26 cellular contexts compared by ENCODE assay signal in the genomic region with DNA sequence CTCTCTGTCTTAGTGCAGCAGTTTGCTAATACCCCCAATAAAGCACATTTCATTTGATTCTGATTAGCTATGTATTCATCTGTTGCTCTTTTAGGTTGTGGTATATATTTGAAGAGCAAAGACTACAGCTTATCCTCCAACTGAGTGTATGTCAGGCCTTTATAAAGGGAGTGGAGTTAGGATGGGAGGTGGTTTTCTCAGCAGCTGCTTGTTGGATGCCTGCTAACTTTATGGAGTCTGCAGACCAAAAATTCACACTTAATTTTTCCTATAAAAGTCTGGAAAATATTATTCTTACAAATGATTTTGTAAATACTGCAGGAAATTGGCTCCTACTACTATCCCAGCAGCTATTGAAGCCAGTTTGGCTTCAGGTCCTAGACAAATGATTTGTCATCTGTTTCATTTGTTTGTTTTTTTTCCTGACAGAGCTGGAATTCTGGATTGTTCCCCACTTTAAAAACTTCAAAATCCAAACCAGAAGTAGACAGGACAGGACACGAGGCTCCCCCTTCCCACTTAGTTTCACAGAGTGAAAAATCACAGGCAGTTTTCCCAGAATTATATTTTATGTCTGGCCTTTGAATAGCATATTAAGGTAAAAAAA.
DNase-seq lines count a peak whose midpoint lies in the region; ATAC-seq and TF ChIP-seq lines count a peak whose summit lies in the region.
"Had no signal": no experiment of that assay in that cellular context is flagged by ENCODE, and none has a peak within 500 bp of the region (broad histone marks: within the 10 kb centered on the region; RNA-seq: fewer than 3 reads in every experiment).

No MANE protein-coding gene starts in this region.

- 28 to 40% methylated on average over 1 of the region's 1 CpG for WGBS in gastroesophageal sphincter (ENCODE audit: low coverage in 1 of 2), 2 donors
- WGBS in neuronal stem cell (ENCODE audit: extremely low coverage in 2 of 2, insufficient read length in 2 of 2, insufficient replicate concordance in 1 of 2), 2 donors: no CpG with 5 or more reads among the region's 1 CpG

- H3K27me3 ChIP-seq in Karpas-422 (ENCODE audit: low read length) (no peaks in the 10 kb centered on the region), gastroesophageal sphincter (no peaks in the 10 kb centered on the region), neuronal stem cell (ENCODE audit: control insufficient read depth in 3 of 3, insufficient read depth in 3 of 3, low read depth in 1 of 3, low read length in 3 of 3) (no peaks in the 10 kb centered on the region)
- H3K27me3 ChIP-seq: BE2C, MG63 had no signal

- H3K4me2 ChIP-seq in Karpas-422 (ENCODE audit: low read depth, low read length, poor library complexity, severe bottlenecking): no peak overlapping the region
- H3K4me2 ChIP-seq in neuronal stem cell (ENCODE audit: insufficient read depth, low read length, poor library complexity, severe bottlenecking): no peak overlapping the region
- H3K4me2 ChIP-seq: GM23338 had no signal

- no peak overlapping the region for H2BK5ac ChIP-seq in neuronal stem cell (ENCODE audit: low read length)

- no peak overlapping the region for H3K14ac ChIP-seq in neuronal stem cell (ENCODE audit: low read length)

- no peak overlapping the region for H3K23ac ChIP-seq in neuronal stem cell (ENCODE audit: low read depth, low read length, poor library complexity)

- no peak overlapping the region for H3K4ac ChIP-seq in neuronal stem cell (ENCODE audit: low read length)

- H3K36me3 Mint-ChIP-seq in chondrocyte (ENCODE audit: low read depth): peaks cover 7% of the 10 kb centered on the region
- H3K36me3 Mint-ChIP-seq: CD14-positive monocyte had no signal

- H3K36me3 ChIP-seq in Karpas-422 (ENCODE audit: insufficient read depth, low read length): peaks cover 54% of the 10 kb centered on the region
- peaks cover 0 to 4% of the 10 kb centered on the region in 2 donors for H3K36me3 ChIP-seq in gastroesophageal sphincter
- H3K36me3 ChIP-seq in neuronal stem cell (replicated peaks in 1 of 2; ENCODE audit: control insufficient read depth in 2 of 2, insufficient read depth in 2 of 2, low read length in 2 of 2): no peaks in the 10 kb centered on the region
- H3K36me3 ChIP-seq: BE2C, HAP-1, MG63 had no signal

- H3K9me3 ChIP-seq in Karpas-422 (ENCODE audit: low read length) (no peaks in the 10 kb centered on the region), gastroesophageal sphincter (peaks cover 0 to 4% (median 0%) of the 10 kb centered on the region in 3 donors), neuronal stem cell (replicated peaks in 1 of 2; ENCODE audit: control insufficient read depth in 2 of 2, insufficient read depth in 1 of 2, low read depth in 1 of 2, low read length in 2 of 2) (no peaks in the 10 kb centered on the region)
- H3K9me3 ChIP-seq: BE2C, HAP-1, MG63 had no signal

- H4K91ac ChIP-seq in neuronal stem cell (ENCODE audit: low read depth, low read length, poor library complexity): no peak overlapping the region

- ATAC-seq in gastroesophageal sphincter (peak; percentile 44), left ventricle myocardium superior (peak; percentile 76), sciatic nerve (peak; percentile 57), GM18502 (IDR thresholded peaks at IDR 0.05; ENCODE audit: poor library complexity, unreplicated experiment) (no peak)
- ATAC-seq: GM23338 had no signal

- no peak overlapping the region for H2BK15ac ChIP-seq in neuronal stem cell (ENCODE audit: low read length)

- TF ChIP-seq EP300 in gastroesophageal sphincter (IDR thresholded peaks at IDR 0.05): no peak

- peaks cover 11% of the 10 kb centered on the region for H3K9me3 Mint-ChIP-seq in chondrocyte (ENCODE audit: low read depth)
- H3K9me3 Mint-ChIP-seq: GM23338, HFFc6 had no signal

- no peak overlapping the region for H3K4me3 Mint-ChIP-seq in chondrocyte (ENCODE audit: unreplicated experiment)
- H3K4me3 Mint-ChIP-seq: CD14-positive monocyte, GM23338, HFFc6 had no signal

- TF ChIP-seq POLR2A in gastroesophageal sphincter (IDR thresholded peaks at IDR 0.05): no peak

- peaks cover 3% of the 10 kb centered on the region for H3K4me1 Mint-ChIP-seq in chondrocyte (ENCODE audit: low read depth)
- H3K4me1 Mint-ChIP-seq: CD14-positive monocyte, GM23338 had no signal

- intact Hi-C loops in left ventricle myocardium superior (cut with micrococcal nuclease) (no loop called here), sciatic nerve (cut with DNase I) (no loop called here)

- no peak overlapping the region for H3K27ac Mint-ChIP-seq in chondrocyte (ENCODE audit: unreplicated experiment)
- H3K27ac Mint-ChIP-seq: CD14-positive monocyte, GM23338, HFFc6 had no signal

- H4K20me1 ChIP-seq in Karpas-422 (ENCODE audit: insufficient read depth, low read depth, low read length): no peaks in the 10 kb centered on the region

- DNase-seq in Karpas-422 (no peak), left ventricle myocardium superior (no peak), sciatic nerve (ENCODE audit: low spot score) (no peak), DMS153 treated with DMSO at 0.1 percent for 48 hours (lab: John Stamatoyannopoulos, UW; ENCODE audit: unreplicated experiment) (no peak), chondrocyte (ENCODE audit: low spot score) (no peak), neuronal stem cell (ENCODE audit: low spot score) (no peak)
- DNase-seq: 8988T, ACHN, BE2C, DMS153, HFFc6, KBM-7, MG63, NCI-H1105 treated with DMSO at 0.1 percent for 48 hours, NCI-H146, NCI-H1930, NCI-H2107, NCI-H446, NCI-H524 treated with DMSO at 0.1 percent for 48 hours, NCI-H774, SHP77 had no signal

- no peaks in the 10 kb centered on the region for H3K9me2 ChIP-seq in Karpas-422 (replicated peaks; ENCODE audit: insufficient read depth, low read length)

- H3K27me3 Mint-ChIP-seq in chondrocyte (ENCODE audit: low read depth): no peaks in the 10 kb centered on the region

- no peak overlapping the region for H4K8ac ChIP-seq in neuronal stem cell (ENCODE audit: low read depth, low read length)

- H2AFZ ChIP-seq in Karpas-422 (ENCODE audit: low read length): no peak overlapping the region
- no peak overlapping the region for H2AFZ ChIP-seq in neuronal stem cell (ENCODE audit: low read length)
- H2AFZ ChIP-seq: GM23338 had no signal

- H2AK5ac ChIP-seq in neuronal stem cell (ENCODE audit: low read depth, low read length): no peak overlapping the region

- no peaks in the 10 kb centered on the region; the same call in 1 of the 2 replicates for H3K4me1 ChIP-seq in Karpas-422 (ENCODE audit: low read length)
- H3K4me1 ChIP-seq in gastroesophageal sphincter: peaks cover 0 to 5% (median 3%) of the 10 kb centered on the region in 3 donors
- H3K4me1 ChIP-seq in neuronal stem cell (ENCODE audit: control insufficient read depth in 2 of 2, insufficient read depth in 1 of 2, low read depth in 1 of 2, low read length in 2 of 2): no peaks in the 10 kb centered on the region
- H3K4me1 ChIP-seq: HAP-1 had no signal

- H3K9ac ChIP-seq in Karpas-422 (ENCODE audit: low read length) (no peak overlapping the region), neuronal stem cell (ENCODE audit: low read depth, low read length, poor library complexity) (no peak overlapping the region)

- no peak overlapping the region for H2BK12ac ChIP-seq in neuronal stem cell (ENCODE audit: low read length)

- H3K27ac ChIP-seq in Karpas-422 (ENCODE audit: low read length) (peak overlapping the region; percentile 2), gastroesophageal sphincter (peak overlapping the region in 2 of 4 donors; percentile 16 to 25), neuronal stem cell (replicated peaks; ENCODE audit: low read length) (no peak overlapping the region)

- H3K79me2 ChIP-seq in Karpas-422 (ENCODE audit: low read length): no peaks in the 10 kb centered on the region

- H3K79me1 ChIP-seq in neuronal stem cell (ENCODE audit: low read depth, low read length): no peaks in the 10 kb centered on the region

- no peak overlapping the region for H2BK120ac ChIP-seq in neuronal stem cell (ENCODE audit: low read depth, low read length)

- no peak overlapping the region for H3K4me3 ChIP-seq in Karpas-422 (ENCODE audit: low read length)
- H3K4me3 ChIP-seq in gastroesophageal sphincter: no peak overlapping the region
- H3K4me3 ChIP-seq in neuronal stem cell (ENCODE audit: low read length in 2 of 2): no peak overlapping the region
- H3K4me3 ChIP-seq: GM23338, HAP-1, MG63 had no signal

- H3K18ac ChIP-seq in neuronal stem cell (ENCODE audit: low read length): no peak overlapping the region

- TF ChIP-seq CTCF in gastroesophageal sphincter (IDR thresholded peaks at IDR 0.05) (no peak), chondrocyte (IDR thresholded peaks at IDR 0.05) (no peak)
